Comparison of ENCODE assay signal across 8 cellular contexts in the genomic region with DNA sequence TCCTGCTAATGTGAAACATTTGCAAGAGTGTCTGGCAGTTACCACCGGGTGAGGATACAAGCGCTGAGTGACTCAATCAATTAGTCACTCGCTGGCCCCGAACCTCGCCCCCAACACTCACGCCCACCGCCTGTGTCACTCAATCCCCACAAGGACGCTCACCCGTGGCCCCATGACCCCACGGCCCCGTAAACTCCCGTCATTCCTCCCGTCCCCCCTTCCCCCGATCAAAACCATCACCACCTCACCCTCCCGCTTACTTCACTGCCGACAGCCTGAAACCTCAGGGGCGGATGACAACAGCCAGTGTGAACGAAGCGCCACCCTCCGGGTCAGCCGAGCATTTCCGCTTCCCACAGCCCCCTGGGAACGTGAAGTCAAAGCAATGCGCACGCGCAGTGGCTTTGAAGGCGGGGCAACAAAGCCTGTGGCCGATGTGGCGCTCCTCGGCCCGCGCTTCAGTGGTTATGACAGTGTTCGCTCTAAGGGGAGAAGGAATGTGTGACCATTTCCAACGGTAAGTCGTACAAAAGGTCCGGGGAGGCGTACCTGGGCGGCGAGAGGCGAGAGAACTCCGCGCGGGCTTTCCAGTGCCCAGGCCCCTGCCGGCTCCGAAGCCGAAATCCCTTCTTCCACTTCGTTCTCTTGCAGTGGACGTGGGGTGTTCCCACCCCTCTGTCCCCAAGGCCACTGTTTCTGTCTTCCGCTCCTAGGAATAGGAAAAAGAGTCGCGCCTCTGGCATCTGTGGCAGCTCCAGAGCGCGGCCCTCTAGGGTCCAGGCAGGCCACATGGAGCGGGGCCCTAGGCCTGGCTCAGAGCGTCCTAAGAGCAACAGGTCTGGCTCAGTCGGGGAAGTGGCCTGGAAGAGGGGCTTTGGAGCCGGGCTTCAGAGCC. TPM values are rescaled to one million over a fixed set of nuclear protein-coding genes. Genes with fewer than 3 reads are reported as not detected.
A peak's percentile ranks its signal among the peaks of the same experiment; 100 is the strongest.
DNase-seq lines count a peak whose midpoint lies in the region; TF ChIP-seq lines count a peak whose summit lies in the region.

A gene (minus strand): TSS at position 311 of the 895 bp plus-strand sequence. CDS start 3,334 bp downstream, outside the sequence.

- peak within 1 kb of the TSS; percentile 76 for H3K4me3 ChIP-seq in thymus (ENCODE audit: low read length)

- H3K9me3 Mint-ChIP-seq in HFFc6 (no peaks in the 10 kb centered on the region), osteocyte (ENCODE audit: unreplicated experiment) (no peaks in the 10 kb centered on the region)
- no peaks in the 10 kb centered on the region for H3K9me3 Mint-ChIP-seq in activated naive CD4-positive, alpha-beta T cell treated with anti-CD3 and anti-CD28 coated beads, Interleukin-2, amount 50 U/mL, for 24 hours

- intact Hi-C loops in head of caudate nucleus (cut with DNase I), result no loop called here

- peak; percentile 89 for DNase-seq in GM10248 (ENCODE audit: extremely low spot score)
- DNase-seq in HFFc6, result peak; percentile 83
- DNase-seq in MV-4-11 (lab: John Stamatoyannopoulos, UW), result peak; percentile 83
- DNase-seq in SK-N-DZ (ENCODE audit: low spot score), result peak; percentile 89
- DNase-seq in head of caudate nucleus, result peak; percentile 80 to 95 (median 90)
- DNase-seq in osteocyte (ENCODE audit: extremely low spot score, unreplicated experiment), result peak; percentile 96

- H3K4me1 Mint-ChIP-seq in HFFc6 (ENCODE audit: low read depth) (peaks cover 41% of the 10 kb centered on the region), osteocyte (ENCODE audit: unreplicated experiment) (peaks cover 27% of the 10 kb centered on the region)
- H3K4me1 Mint-ChIP-seq in activated naive CD4-positive, alpha-beta T cell treated with anti-CD3 and anti-CD28 coated beads, Interleukin-2, amount 50 U/mL, for 24 hours, result peaks cover 33% of the 10 kb centered on the region

- H3K27ac Mint-ChIP-seq in HFFc6 (peak within 1 kb of the TSS; percentile 96), osteocyte (ENCODE audit: unreplicated experiment) (peak within 1 kb of the TSS; percentile 98)
- H3K27ac Mint-ChIP-seq in activated naive CD4-positive, alpha-beta T cell treated with anti-CD3 and anti-CD28 coated beads, Interleukin-2, amount 50 U/mL, for 24 hours, result peak within 1 kb of the TSS; percentile 89

- peak within 1 kb of the TSS; percentile 78 for H3K27ac ChIP-seq in thymus (ENCODE audit: low read depth)

- H3K4me1 ChIP-seq in thymus (ENCODE audit: control insufficient read depth, insufficient read depth, low read length), result peaks cover 9% of the 10 kb centered on the region

- H3K9me3 ChIP-seq in thymus (ENCODE audit: control insufficient read depth), result no peaks in the 10 kb centered on the region

- POLR2A ChIA-PET in GM10248 (lab: Yijun Ruan, JAX), result no interaction called here

- under 1% methylated on average over 57 of the region's 57 CpGs for WGBS in thymus

- H3K4me3 Mint-ChIP-seq in HFFc6 (peak within 1 kb of the TSS; percentile 94), osteocyte (ENCODE audit: unreplicated experiment) (peak within 1 kb of the TSS; percentile 95)
- H3K4me3 Mint-ChIP-seq in activated naive CD4-positive, alpha-beta T cell treated with anti-CD3 and anti-CD28 coated beads, Interleukin-2, amount 50 U/mL, for 24 hours, result peak within 1 kb of the TSS; percentile 90

- peaks cover 21% of the 10 kb centered on the region for H3K36me3 Mint-ChIP-seq in HFFc6 (ENCODE audit: low read depth)
- H3K36me3 Mint-ChIP-seq in activated naive CD4-positive, alpha-beta T cell treated with anti-CD3 and anti-CD28 coated beads, Interleukin-2, amount 50 U/mL, for 24 hours, result peaks cover 4% of the 10 kb centered on the region
- peaks cover 3% of the 10 kb centered on the region for H3K36me3 Mint-ChIP-seq in osteocyte (ENCODE audit: unreplicated experiment)

- no peaks in the 10 kb centered on the region for H3K27me3 ChIP-seq in thymus (ENCODE audit: control insufficient read depth, insufficient read depth)

- CTCF ChIA-PET in GM10248 (lab: Yijun Ruan, JAX), result interaction anchor here (0.8 kb wide), 1 partner anchor 19 kb away, joined by 3 read pairs; no protein-coding TSS in a partner anchor

- no peaks in the 10 kb centered on the region for H3K27me3 Mint-ChIP-seq in HFFc6 (ENCODE audit: insufficient read depth)
- H3K27me3 Mint-ChIP-seq in activated naive CD4-positive, alpha-beta T cell treated with anti-CD3 and anti-CD28 coated beads, Interleukin-2, amount 50 U/mL, for 24 hours, result no peaks in the 10 kb centered on the region
- H3K27me3 Mint-ChIP-seq in osteocyte (ENCODE audit: unreplicated experiment), result no peaks in the 10 kb centered on the region

- H3K36me3 ChIP-seq in thymus (ENCODE audit: control insufficient read depth, insufficient read depth), result no peaks in the 10 kb centered on the region

- TF ChIP-seq CTCF in GM10248 (IDR thresholded peaks at IDR 0.05; ENCODE audit: control extremely low read depth, extremely low read depth, low read depth, missing control alignments) (peak; percentile 38), HFFc6 (IDR thresholded peaks at IDR 0.05) (peak; percentile 58), osteocyte (IDR thresholded peaks at IDR 0.05) (no peak)

RNA-seq across cellular contexts. Expression of the gene that starts here (rescaled TPM):
- total RNA-seq in HFFc6 (2021; fragmentation: NEBNext Ultra II Directional; extraction: Animal tissue kit (Norgen Biotek cat#: 25700)), result 1 to 10 TPM; 5.1 to 7.1 (median 6.5) TPM
- polyA plus RNA-seq in SK-N-DZ (2014; cell fraction: cytosol; rRNA removed), result 6.2 and 6.6 TPM in 2 replicates
- polyA plus RNA-seq in SK-N-DZ (2014; cell fraction: nucleus; rRNA removed), result 2.0 and 8.0 TPM in 2 replicates
- total RNA-seq in osteocyte, result 6.1 and 8.8 TPM in 2 replicates
- polyA plus RNA-seq in thymus, result 2.8 TPM

Comparison
In these comparisons a context has a peak if more than half of its experiments do, and no peak if none do; other contexts are left out.
1. Peak in every context shown above with its lines: DNase-seq, H3K4me3 ChIP-seq and H3K27ac ChIP-seq.